ENCODE assay signal across 9 cellular contexts in the genomic region with DNA sequence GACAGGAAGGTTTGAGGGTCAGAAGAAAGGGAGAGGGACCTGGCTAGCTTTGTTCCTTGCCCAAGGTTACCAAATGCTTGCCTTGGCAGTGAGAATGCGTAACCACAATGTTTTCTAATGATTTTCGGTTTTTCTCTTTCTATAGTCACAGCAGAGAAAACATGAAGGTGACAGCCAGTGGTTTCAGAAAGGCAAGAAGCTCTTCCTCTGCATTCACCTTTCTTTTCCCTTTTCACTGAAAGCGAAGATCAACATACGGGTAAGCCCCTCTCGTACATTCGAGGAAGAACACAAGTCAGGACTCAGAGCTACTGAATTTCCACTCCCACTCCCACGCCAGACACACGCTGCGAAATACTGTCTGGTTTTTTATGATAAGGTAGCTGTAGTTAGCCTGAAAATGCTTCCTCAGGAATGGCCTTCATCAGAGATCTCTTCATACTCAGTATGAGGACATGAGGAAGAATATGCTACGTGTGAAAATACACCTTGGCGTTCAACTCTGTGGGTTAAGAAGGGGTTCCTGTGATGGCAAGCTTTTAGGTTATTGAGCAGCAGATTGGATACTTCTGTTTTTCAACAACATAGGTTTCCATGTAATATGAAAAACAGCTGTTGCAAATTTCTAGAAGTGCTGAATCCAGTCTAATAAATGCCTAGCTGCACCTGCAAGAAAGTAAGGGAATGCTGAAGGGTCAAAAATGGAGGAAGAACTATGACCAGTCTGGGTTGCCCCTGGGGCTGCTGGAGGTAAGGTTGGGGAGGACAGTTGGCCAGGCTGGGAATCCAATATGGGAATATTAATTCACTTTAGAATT. TPM values are rescaled to one million over a fixed set of nuclear protein-coding genes. Genes with fewer than 3 reads are reported as not detected.
DNase-seq lines count a peak whose midpoint lies in the region; ATAC-seq and TF ChIP-seq lines count a peak whose summit lies in the region.
"Had no signal": no experiment of that assay in that cellular context is flagged by ENCODE, and none has a peak within 500 bp of the region (broad histone marks: within the 10 kb centered on the region; RNA-seq: fewer than 3 reads in every experiment).

No MANE protein-coding gene starts in this region.

- H3K27me3 Mint-ChIP-seq in CD8-positive, alpha-beta memory T cell, result peaks cover 23 to 25% of the 10 kb centered on the region in 2 donors
- peaks cover 10% of the 10 kb centered on the region for H3K27me3 Mint-ChIP-seq in activated CD8-positive, alpha-beta T cell treated with anti-CD3 and anti-CD28 coated beads, Interleukin-2, amount 10 ng/mL, durations not matched to agents 7 days and 5 days (ENCODE audit: low read depth)

- H3K4me3 ChIP-seq in CD8-positive, alpha-beta memory T cell (ENCODE audit: low read length), result no peak overlapping the region
- no peak overlapping the region for H3K4me3 ChIP-seq in right atrium auricular region

- TF ChIP-seq CTCF in right atrium auricular region (IDR thresholded peaks at IDR 0.05), result no peak

- no peak for DNase-seq in CD8-positive, alpha-beta memory T cell
- no peak for DNase-seq in activated CD8-positive, alpha-beta T cell treated with anti-CD3 and anti-CD28 coated beads, Interleukin-2, amount 10 ng/mL, durations not matched to agents 7 days and 5 days
- DNase-seq in inferior parietal cortex (ENCODE audit: extremely low spot score) (no peak), NCI-H146 (lab: John Stamatoyannopoulos, UW) (no peak), NCI-H1436 treated with DMSO at 0.1 percent for 48 hours (lab: John Stamatoyannopoulos, UW) (no peak), right atrium auricular region (ENCODE audit: low spot score) (no peak)

- H3K4me1 ChIP-seq in CD8-positive, alpha-beta memory T cell (ENCODE audit: insufficient read depth, low read length), result peaks cover 24% of the 10 kb centered on the region
- H3K4me1 ChIP-seq in right atrium auricular region, result no peaks in the 10 kb centered on the region

- no peaks in the 10 kb centered on the region for H3K36me3 ChIP-seq in CD8-positive, alpha-beta memory T cell (ENCODE audit: insufficient read depth, low read length)
- no peaks in the 10 kb centered on the region for H3K36me3 ChIP-seq in right atrium auricular region

- H3K27ac Mint-ChIP-seq in CD8-positive, alpha-beta memory T cell, result peak overlapping the region in 7 of 8 donors; percentile 15 to 84 (median 58)
- peak overlapping the region; percentile 61 for H3K27ac Mint-ChIP-seq in activated CD8-positive, alpha-beta T cell treated with anti-CD3 and anti-CD28 coated beads, Interleukin-2, amount 10 ng/mL, durations not matched to agents 7 days and 5 days

- H3K9me3 ChIP-seq in CD8-positive, alpha-beta memory T cell (ENCODE audit: low read length), result peaks cover 5% of the 10 kb centered on the region
- H3K9me3 ChIP-seq in right atrium auricular region, result peaks cover 0 to 9% of the 10 kb centered on the region in 2 donors

- peak overlapping the region in 6 of 7 donors; percentile 24 to 74 (median 51) for H3K4me3 Mint-ChIP-seq in CD8-positive, alpha-beta memory T cell
- H3K4me3 Mint-ChIP-seq in activated CD8-positive, alpha-beta T cell treated with anti-CD3 and anti-CD28 coated beads, Interleukin-2, amount 10 ng/mL, durations not matched to agents 7 days and 5 days, result peak overlapping the region; percentile 39

- H3K36me3 Mint-ChIP-seq in CD8-positive, alpha-beta memory T cell, result peaks cover 0 to 10% (median 0%) of the 10 kb centered on the region in 3 donors
- peaks cover 7% of the 10 kb centered on the region for H3K36me3 Mint-ChIP-seq in activated CD8-positive, alpha-beta T cell treated with anti-CD3 and anti-CD28 coated beads, Interleukin-2, amount 10 ng/mL, durations not matched to agents 7 days and 5 days (ENCODE audit: low read depth)

- CTCF ChIA-PET in CD8-positive, alpha-beta memory T cell (lab: Charles Lee), result interaction anchor here (1.1 to 1.5 kb wide), 4 partner anchors 18 to 202 kb away, joined by 3 to 5 read pairs (median 3); no protein-coding TSS in a partner anchor
- CTCF ChIA-PET in activated CD8-positive, alpha-beta T cell treated with anti-CD3 and anti-CD28 coated beads, Interleukin-2, amount 10 ng/mL, durations not matched to agents 7 days and 5 days (lab: Charles Lee), result interaction anchor here (0.8 to 3.0 kb wide), 7 partner anchors 10 to 200 kb away, joined by 3 to 18 read pairs (median 4); no protein-coding TSS in a partner anchor

- no peaks in the 10 kb centered on the region for H3K27me3 ChIP-seq in CD8-positive, alpha-beta memory T cell (ENCODE audit: insufficient read depth, low read length, poor library complexity, severe bottlenecking)
- no peaks in the 10 kb centered on the region for H3K27me3 ChIP-seq in right atrium auricular region

- peaks cover 21 to 30% (median 28%) of the 10 kb centered on the region in 3 donors for H3K4me1 Mint-ChIP-seq in CD8-positive, alpha-beta memory T cell
- peaks cover 30% of the 10 kb centered on the region for H3K4me1 Mint-ChIP-seq in activated CD8-positive, alpha-beta T cell treated with anti-CD3 and anti-CD28 coated beads, Interleukin-2, amount 10 ng/mL, durations not matched to agents 7 days and 5 days (ENCODE audit: low read depth)

- peak; percentile 59 for ATAC-seq in GM19035 (IDR thresholded peaks at IDR 0.05; ENCODE audit: unreplicated experiment)
- peak; percentile 40 for ATAC-seq in HG02973 (IDR thresholded peaks at IDR 0.05; ENCODE audit: unreplicated experiment)
- ATAC-seq in activated CD8-positive, alpha-beta T cell treated with anti-CD3 and anti-CD28 coated beads, Interleukin-2, amount 10 ng/mL, durations not matched to agents 7 days and 5 days, result no peak

- H3K9me3 Mint-ChIP-seq in CD8-positive, alpha-beta memory T cell, result peaks cover 0 to 15% (median 13%) of the 10 kb centered on the region in 5 donors
- H3K9me3 Mint-ChIP-seq in activated CD8-positive, alpha-beta T cell treated with anti-CD3 and anti-CD28 coated beads, Interleukin-2, amount 10 ng/mL, durations not matched to agents 7 days and 5 days (ENCODE audit: insufficient read depth), result peaks cover 23% of the 10 kb centered on the region

- no peak overlapping the region for H3K27ac ChIP-seq in CD8-positive, alpha-beta memory T cell (ENCODE audit: low read depth, low read length)
- H3K27ac ChIP-seq in right atrium auricular region, result no peak overlapping the region
- H3K27ac ChIP-seq: epithelial cell of prostate had no signal

- POLR2A ChIA-PET in CD8-positive, alpha-beta memory T cell (lab: Charles Lee), result no interaction called here
- POLR2A ChIA-PET in activated CD8-positive, alpha-beta T cell treated with anti-CD3 and anti-CD28 coated beads, Interleukin-2, amount 10 ng/mL, durations not matched to agents 7 days and 5 days (lab: Charles Lee), result interaction anchor here (0.6 to 2.5 kb wide), 3 partner anchors 9 to 401 kb away, joined by 3 to 8 read pairs (median 4); no protein-coding TSS in a partner anchor

RNA-seq across cellular contexts. Expression of a gene that starts 7.4 kb away (rescaled TPM):
- 10 to 100 TPM; 53.3 to 56.2 TPM for total RNA-seq in CD8-positive, alpha-beta memory T cell
- 3.2 TPM for polyA plus RNA-seq in CD8-positive, alpha-beta memory T cell
- 10 to 100 TPM; 10.0 to 10.1 TPM for total RNA-seq in activated CD8-positive, alpha-beta T cell treated with anti-CD3 and anti-CD28 coated beads, Interleukin-2, amount 10 ng/mL, durations not matched to agents 7 days and 5 days
- total RNA-seq in right atrium auricular region, result 1 to 10 TPM; 1.7 to 2.1 TPM

Comparison
In these comparisons a context has a peak if more than half of its experiments do, and no peak if none do; other contexts are left out.
1. RNA of a gene that starts 7.4 kb away (total RNA-seq): 53.3 to 56.2 TPM in CD8-positive, alpha-beta memory T cell; 10.0 to 10.1 TPM in activated CD8-positive, alpha-beta T cell treated with anti-CD3 and anti-CD28 coated beads, Interleukin-2, amount 10 ng/mL, durations not matched to agents 7 days and 5 days and 1.7 to 2.1 TPM in right atrium auricular region; every median in the first group is over 4 times any median in the second.